Comparison of ENCODE assay signal across 8 cellular contexts in the genomic region with DNA sequence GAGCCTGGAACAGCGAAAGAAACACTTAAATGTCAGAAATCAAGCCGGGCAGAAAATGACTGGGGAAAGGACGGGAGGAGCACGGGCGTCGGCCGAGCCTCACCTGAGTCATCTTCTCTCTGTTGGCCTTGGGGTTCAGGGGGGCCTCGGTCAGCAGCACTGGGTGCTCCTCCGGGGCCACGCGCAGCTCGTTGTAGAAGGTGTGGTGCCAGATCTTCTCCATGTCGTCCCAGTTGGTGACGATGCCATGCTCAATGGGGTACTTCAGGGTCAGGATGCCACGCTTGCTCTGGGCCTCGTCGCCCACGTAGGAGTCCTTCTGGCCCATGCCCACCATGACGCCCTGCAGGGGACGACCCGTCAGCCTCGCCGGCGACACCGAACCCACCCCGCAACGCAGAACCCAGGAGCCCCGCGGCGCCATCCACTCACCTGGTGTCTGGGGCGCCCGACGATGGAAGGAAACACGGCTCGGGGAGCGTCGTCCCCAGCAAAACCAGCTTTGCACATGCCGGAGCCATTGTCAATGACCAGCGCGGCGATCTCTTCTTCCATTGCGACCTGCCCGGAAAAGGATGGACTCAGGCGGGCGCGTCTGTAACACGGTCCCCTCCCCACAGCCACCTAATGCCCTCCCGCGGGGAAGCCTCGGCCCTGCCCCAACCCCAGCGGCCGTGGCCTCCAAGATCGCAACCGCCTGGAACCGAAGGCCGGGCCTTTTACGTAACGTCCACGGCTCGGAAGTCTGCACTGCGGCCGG. TPM values are rescaled to one million over a fixed set of nuclear protein-coding genes. Genes with fewer than 3 reads are reported as not detected.
DNase-seq lines count a peak whose midpoint lies in the region; ATAC-seq and TF ChIP-seq lines count a peak whose summit lies in the region.

No MANE protein-coding gene starts in this region.

- peaks cover 66% of the 10 kb centered on the region for H3F3A ChIP-seq in GM23248 (ENCODE audit: insufficient read depth)

- H3K4me3 ChIP-seq in GM23248: peak overlapping the region; percentile 97
- peak overlapping the region; percentile 86 to 91 for H3K4me3 ChIP-seq in cardiac fibroblast (replicated peaks in 1 of 2; ENCODE audit: low read depth in 2 of 2, low read length in 2 of 2)
- peak overlapping the region; percentile 94 for H3K4me3 ChIP-seq in lower lobe of right lung
- H3K4me3 ChIP-seq in suprapubic skin: peak overlapping the region; percentile 96

- H3K36me3 ChIP-seq in GM23248 (ENCODE audit: low read depth): peaks cover 34% of the 10 kb centered on the region
- H3K36me3 ChIP-seq in lower lobe of right lung: peaks cover 34% of the 10 kb centered on the region
- H3K36me3 ChIP-seq in suprapubic skin: peaks cover 20% of the 10 kb centered on the region

- WGBS in GM23248 (ENCODE audit: low coverage in 1 of 2, low lambda C conversion rate in 2 of 2, missing lambda C conversion rate in 2 of 2), 2 experiments: 1 to 2% methylated on average over 53 to 60 of the region's 62 CpGs
- WGBS in suprapubic skin: 0% methylated on average over 15 of the region's 62 CpGs

- H3K27ac ChIP-seq in GM23248 (peak overlapping the region; percentile 69), lower lobe of right lung (peak overlapping the region; percentile 100), suprapubic skin (peak overlapping the region; percentile 95)

- no peaks in the 10 kb centered on the region for H3K9me2 ChIP-seq in GM23248 (ENCODE audit: insufficient read depth)

- peaks cover 32% of the 10 kb centered on the region; the same call in 1 of the 2 replicates for H4K20me1 ChIP-seq in GM23248 (ENCODE audit: insufficient read depth)

- no peak overlapping the region for H2AFZ ChIP-seq in GM23248

- DNase-seq in GM23248: peak; percentile 84
- DNase-seq in cardiac fibroblast (ENCODE audit: low read depth in 2 of 2): peak; percentile 29 to 46
- no peak for DNase-seq in lower lobe of right lung
- DNase-seq in suprapubic skin (ENCODE audit: low spot score in 2 of 2): no peak
- DNase-seq in NCI-H1694 (lab: John Stamatoyannopoulos, UW): no peak
- DNase-seq in T1000 (lab: John Stamatoyannopoulos, UW): no peak
- DNase-seq in hepatic stellate cell (ENCODE audit: low spot score): no peak

- H3K9ac ChIP-seq in GM23248: peak overlapping the region; percentile 89

- ATAC-seq in lower lobe of right lung: peak; percentile 6 to 12

- peak overlapping the region; percentile 95 for H3K4me2 ChIP-seq in GM23248 (ENCODE audit: unreplicated experiment)

- H3K9me3 ChIP-seq in GM23248 (ENCODE audit: low read depth) (no peaks in the 10 kb centered on the region), lower lobe of right lung (no peaks in the 10 kb centered on the region), suprapubic skin (no peaks in the 10 kb centered on the region)

- peak; percentile 60 for TF ChIP-seq POLR2A in Raji (IDR thresholded peaks at IDR 0.05; ENCODE audit: insufficient read depth, low read depth, low read length)
- TF ChIP-seq POLR2A in suprapubic skin (IDR thresholded peaks at IDR 0.05): no peak

- H3K4me1 ChIP-seq in GM23248 (ENCODE audit: insufficient read depth) (peaks cover 10% of the 10 kb centered on the region), lower lobe of right lung (peaks cover 37% of the 10 kb centered on the region), suprapubic skin (peaks cover 66% of the 10 kb centered on the region)

- in situ Hi-C loops in GM23248 (cut with MboI): no loop called here

- TF ChIP-seq CTCF in cardiac fibroblast (IDR thresholded peaks at IDR 0.05; ENCODE audit: low read depth, low read length): no peak
- no peak for TF ChIP-seq CTCF in lower lobe of right lung (IDR thresholded peaks at IDR 0.05)
- TF ChIP-seq CTCF in suprapubic skin (IDR thresholded peaks at IDR 0.05): no peak

- H3K27me3 ChIP-seq in GM23248 (replicated peaks; ENCODE audit: insufficient read depth) (no peaks in the 10 kb centered on the region), lower lobe of right lung (ENCODE audit: low read depth) (no peaks in the 10 kb centered on the region), suprapubic skin (no peaks in the 10 kb centered on the region)

- peaks cover 61% of the 10 kb centered on the region for H3K79me2 ChIP-seq in GM23248 (ENCODE audit: insufficient read depth)

- intact Hi-C loops in lower lobe of right lung (cut with DNase I): no loop called here

- TF ChIP-seq EP300 in suprapubic skin (IDR thresholded peaks at IDR 0.05): no peak

RNA-seq across cellular contexts. Expression of gene ACTG1, which starts 0.6 kb away (rescaled TPM):
- 8,476 and 9,349 TPM in 2 replicates for total RNA-seq in GM23248 (2014; rRNA removed; shearing (Covaris generic))
- 3,778 and 3,933 TPM in 2 replicates for polyA plus RNA-seq in GM23248 (2016; fragmentation: Nextera tagmentation; extraction: Ambion mirVana)
- total RNA-seq in lower lobe of right lung (1,821 TPM), suprapubic skin (1,000 to 10,000 TPM; 2,659 to 6,485 (median 4,163) TPM)

RNA-seq across cellular contexts. Expression of gene FSCN2, which starts 16.2 kb away (rescaled TPM):
- total RNA-seq in GM23248 (2014; rRNA removed; shearing (Covaris generic)): 2.3 and 3.2 TPM in 2 replicates
- polyA plus RNA-seq in GM23248 (2016; fragmentation: Nextera tagmentation; extraction: Ambion mirVana): 0.23 and 0.48 TPM in 2 replicates
- total RNA-seq in lower lobe of right lung: 3.3 TPM
- 1 to 10 TPM in 3 of 4 donors, under 1 TPM in 1; 0.52 to 4.7 (median 3.3) TPM for total RNA-seq in suprapubic skin

RNA-seq across cellular contexts. Expression of gene FAAP100, which starts 40.2 kb away (rescaled TPM):
- 44.9 and 45.5 TPM in 2 replicates for total RNA-seq in GM23248 (2014; rRNA removed; shearing (Covaris generic))
- 25.2 and 25.7 TPM in 2 replicates for polyA plus RNA-seq in GM23248 (2016; fragmentation: Nextera tagmentation; extraction: Ambion mirVana)
- total RNA-seq in lower lobe of right lung (26.0 TPM), suprapubic skin (10 to 100 TPM; 33.0 to 44.2 (median 37.7) TPM)

Comparison
In these comparisons a context has a peak if more than half of its experiments do, and no peak if none do; other contexts are left out.
1. DNase-seq: peak in GM23248 (single experiment) and cardiac fibroblast (2 of 2); none in lower lobe of right lung (single experiment), suprapubic skin (0 of 2), NCI-H1694 (single experiment), T1000 (single experiment) and hepatic stellate cell (single experiment).
2. Peak in every context shown above with its lines, with median percentiles within 50 percentile points of each other: H3K27ac ChIP-seq and H3K4me3 ChIP-seq.